6 cellular contexts compared by ENCODE assay signal in genomic region chr19:52896431-52897148, GRCh38. TPM values are rescaled to one million over a fixed set of nuclear protein-coding genes. Genes with fewer than 3 reads are reported as not detected.
DNase-seq lines count a peak whose midpoint lies in the region; TF ChIP-seq lines count a peak whose summit lies in the region.

No MANE protein-coding gene starts in this region.

- H3K27me3 ChIP-seq in endodermal cell (ENCODE audit: control insufficient read depth, insufficient read depth, low read length, poor library complexity, severe bottlenecking) (no peaks in the 10 kb centered on the region), prostate gland (replicated peaks; ENCODE audit: insufficient read depth) (no peaks in the 10 kb centered on the region)

- POLR2A ChIA-PET in GM10248 (lab: Yijun Ruan, JAX), result no interaction called here

- H3K36me3 ChIP-seq in endodermal cell (ENCODE audit: control insufficient read depth, insufficient read depth, low read length), result peaks cover 30% of the 10 kb centered on the region
- no peaks in the 10 kb centered on the region for H3K36me3 ChIP-seq in prostate gland

- no peaks in the 10 kb centered on the region for H3K4me1 ChIP-seq in endodermal cell (ENCODE audit: control insufficient read depth, insufficient read depth, low read length)
- no peaks in the 10 kb centered on the region for H3K4me1 ChIP-seq in prostate gland (replicated peaks)

- TF ChIP-seq CTCF in GM10248 (IDR thresholded peaks at IDR 0.05; ENCODE audit: control extremely low read depth, extremely low read depth, low read depth, missing control alignments) (no peak), endodermal cell (conservative IDR thresholded peaks at IDR 0.05) (no peak), prostate gland (IDR thresholded peaks at IDR 0.05) (no peak)

- intact Hi-C loops in prostate gland (cut with DNase I), result no loop called here

- H3K9me3 ChIP-seq in endodermal cell (ENCODE audit: control insufficient read depth, low read length) (peaks cover 9% of the 10 kb centered on the region), prostate gland (no peaks in the 10 kb centered on the region)

- WGBS in endodermal cell (ENCODE audit: insufficient coverage in 1 of 2, insufficient read length in 1 of 2), 2 experiments, result 36 to 42% methylated on average over 7 to 23 of the region's 24 CpGs
- WGBS in prostate gland, result 30% methylated on average over 24 of the region's 24 CpGs

- H3K4me1 Mint-ChIP-seq in endodermal cell, result peaks cover 19% of the 10 kb centered on the region

- H3K27ac ChIP-seq in endodermal cell (ENCODE audit: low read depth, low read length) (peak overlapping the region; percentile 86), prostate gland (peak overlapping the region; percentile 87 to 89)

- peak overlapping the region; percentile 94 for H3K4me3 Mint-ChIP-seq in endodermal cell

- DNase-seq in GM10248 (ENCODE audit: extremely low spot score) (peak; percentile 17), NCI-H2029 treated with DMSO at 0.1 percent for 48 hours (lab: John Stamatoyannopoulos, UW) (peak; percentile 3), endodermal cell (peak; percentile 68), prostate gland (ENCODE audit: low spot score) (peak; percentile 25), GOT3 (lab: John Stamatoyannopoulos, UW) (no peak), NOMO-1 treated with DMSO at 0.1 percent for 48 hours (lab: John Stamatoyannopoulos, UW; ENCODE audit: unreplicated experiment) (no peak)

- H3K27ac Mint-ChIP-seq in endodermal cell, result peak overlapping the region; percentile 99

- no peaks in the 10 kb centered on the region for H3K27me3 Mint-ChIP-seq in endodermal cell (ENCODE audit: insufficient read depth)

- H3K4me3 ChIP-seq in endodermal cell (ENCODE audit: low read length) (peak overlapping the region; percentile 96), prostate gland (peak overlapping the region; percentile 56 to 63)

- peaks cover 37% of the 10 kb centered on the region for H3K36me3 Mint-ChIP-seq in endodermal cell (ENCODE audit: low read depth)

- H3K9me3 Mint-ChIP-seq in endodermal cell, result peaks cover 2% of the 10 kb centered on the region

- TF ChIP-seq POLR2A in prostate gland (IDR thresholded peaks at IDR 0.05), result no peak

- CTCF ChIA-PET in GM10248 (lab: Yijun Ruan, JAX), result no interaction called here

- H3K9ac ChIP-seq in endodermal cell (ENCODE audit: extremely low read depth, low read length, poor library complexity, severe bottlenecking), result peak overlapping the region; percentile 94

RNA-seq across cellular contexts. Expression of gene ZNF320, which starts 0.8 kb away (rescaled TPM):
- 10 to 100 TPM; 33.5 to 37.5 TPM for total RNA-seq in endodermal cell
- 20.9 TPM for polyA plus RNA-seq in endodermal cell (2013, experiment 1 of 2)
- 18.1 TPM for polyA plus RNA-seq in endodermal cell (2013, experiment 2 of 2)
- 10 to 100 TPM; 20.0 to 42.9 TPM for total RNA-seq in prostate gland

RNA-seq across cellular contexts. Expression of gene ZNF888, which starts 26.6 kb away (rescaled TPM):
- total RNA-seq in endodermal cell (10 to 100 TPM; 13.4 to 19.6 TPM), prostate gland (10 to 100 TPM; 21.4 to 34.5 TPM)
- 4.5 TPM for polyA plus RNA-seq in endodermal cell (2013, experiment 1 of 2)
- polyA plus RNA-seq in endodermal cell (2013, experiment 2 of 2), result 5.4 TPM

RNA-seq across cellular contexts. Expression of gene ZNF468, which starts 39.2 kb away (rescaled TPM):
- total RNA-seq in endodermal cell (10 to 100 TPM; 46.2 to 50.0 TPM), prostate gland (10 to 100 TPM; 21.0 to 49.2 TPM)
- polyA plus RNA-seq in endodermal cell (2013, experiment 1 of 2), result 20.4 TPM
- polyA plus RNA-seq in endodermal cell (2013, experiment 2 of 2), result 21.4 TPM

Comparison
In these comparisons a context has a peak if more than half of its experiments do, and no peak if none do; other contexts are left out.
1. DNase-seq: peak in GM10248 (single experiment), NCI-H2029 treated with DMSO at 0.1 percent for 48 hours (single experiment), endodermal cell (single experiment) and prostate gland (single experiment); none in GOT3 (single experiment) and NOMO-1 treated with DMSO at 0.1 percent for 48 hours (single experiment).